8 cellular contexts compared by ENCODE assay signal in the genomic region with DNA sequence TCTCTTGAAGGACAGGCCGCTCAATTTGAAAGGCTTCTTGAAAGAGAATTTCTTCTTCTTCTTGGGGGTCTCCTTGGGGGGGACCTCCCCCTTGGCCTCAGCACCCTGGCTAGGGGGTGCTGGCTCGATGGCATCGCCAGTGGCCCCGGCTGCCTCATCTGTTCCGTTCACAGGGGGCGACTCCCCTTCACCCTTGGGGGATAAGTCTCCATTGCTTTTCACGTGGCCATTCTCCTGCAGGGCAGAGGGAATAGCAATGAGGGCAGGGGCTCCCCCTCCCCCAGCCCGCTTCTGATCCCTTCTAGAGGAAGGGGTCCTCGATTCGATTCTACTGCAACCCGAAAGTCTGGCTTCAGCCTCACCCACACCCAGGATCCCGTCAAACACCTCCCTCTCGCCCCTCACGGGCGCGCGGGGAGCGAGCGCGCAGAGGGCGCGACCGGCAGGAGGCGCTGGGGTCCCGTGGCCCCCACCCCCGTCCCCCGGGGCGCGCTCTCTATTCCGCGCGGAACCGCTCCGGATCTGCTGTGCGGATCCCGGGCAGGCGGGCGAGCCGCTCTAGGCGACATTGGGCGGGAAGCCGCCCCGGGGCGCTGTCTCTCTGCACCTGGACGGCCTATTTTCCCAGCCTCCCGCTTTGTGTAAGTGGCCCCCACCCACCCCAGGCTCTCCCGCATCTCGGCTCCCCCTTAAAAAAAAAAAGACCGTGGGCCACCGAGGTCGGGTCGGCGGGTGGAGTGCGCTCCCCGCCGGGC. TPM values are rescaled to one million over a fixed set of nuclear protein-coding genes. Genes with fewer than 3 reads are reported as not detected.
DNase-seq lines count a peak whose midpoint lies in the region; ATAC-seq and TF ChIP-seq lines count a peak whose summit lies in the region.

No MANE protein-coding gene starts in this region.

- peaks cover 34 to 48% (median 43%) of the 10 kb centered on the region in 3 donors for H3K4me1 Mint-ChIP-seq in IgD-negative memory B cell

- no peaks in the 10 kb centered on the region for H3K36me3 Mint-ChIP-seq in IgD-negative memory B cell

- peaks cover 51% of the 10 kb centered on the region for H3K36me3 ChIP-seq in WERI-Rb-1

- peak overlapping the region; percentile 87 to 93 (median 91) for H3K4me3 Mint-ChIP-seq in IgD-negative memory B cell

- H3K9me3 ChIP-seq in WERI-Rb-1 (ENCODE audit: severe bottlenecking) = no peaks in the 10 kb centered on the region

- H3K4me3 ChIP-seq in WERI-Rb-1 (ENCODE audit: low read depth, low read length) = peak overlapping the region; percentile 67

- H3K27ac Mint-ChIP-seq in IgD-negative memory B cell = peak overlapping the region; percentile 70 to 89 (median 87)

- no peaks in the 10 kb centered on the region for H3K27me3 ChIP-seq in WERI-Rb-1 (ENCODE audit: insufficient read depth, low read depth, severe bottlenecking)

- H3K27ac ChIP-seq in WERI-Rb-1 = peak overlapping the region; percentile 93
- peak overlapping the region; percentile 55 for H3K27ac ChIP-seq in caudate nucleus (ENCODE audit: low read depth, low read length)

- no peaks in the 10 kb centered on the region for H3K9me3 Mint-ChIP-seq in IgD-negative memory B cell

- TF ChIP-seq CTCF in WERI-Rb-1 (IDR thresholded peaks at IDR 0.05; ENCODE audit: low read depth, low read length) = peak; percentile 91

- no peak for ATAC-seq in HG02885 (IDR thresholded peaks at IDR 0.05; ENCODE audit: poor library complexity, unreplicated experiment)

- H3K27me3 Mint-ChIP-seq in IgD-negative memory B cell = peaks cover 1% of the 10 kb centered on the region

- DNase-seq in NCI-H1417 (lab: John Stamatoyannopoulos, UW) = peak; percentile 64 to 69 (median 64)
- no peak for DNase-seq in NCI-H1417 treated with DMSO at 0.1 percent for 48 hours (lab: John Stamatoyannopoulos, UW)
- peak; percentile 63 for DNase-seq in WERI-Rb-1
- DNase-seq in caudate nucleus (lab: John Stamatoyannopoulos, UW) = peak in 32 of 61 donors; percentile 12 to 62 (median 29)
- DNase-seq in left kidney (ENCODE audit: low read depth, low spot score) = peak; percentile 82
- peak; percentile 52 for DNase-seq in stimulated activated CD4-positive, alpha-beta T cell treated with anti-CD3 and anti-CD28 coated beads, Interleukin-4, amount 100 ng/mL, for 24 hours

RNA-seq across cellular contexts. Expression of a gene that starts 1.0 kb away (rescaled TPM):
- 219 TPM for polyA plus RNA-seq in IgD-negative memory B cell

RNA-seq across cellular contexts. Expression of a gene that starts 27.2 kb away (rescaled TPM):
- 1.7 TPM for polyA plus RNA-seq in IgD-negative memory B cell

RNA-seq across cellular contexts. Expression of a gene that starts 27.3 kb away (rescaled TPM):
- polyA plus RNA-seq in IgD-negative memory B cell = not detected

RNA-seq across cellular contexts. Expression of a gene that starts 43.2 kb away (rescaled TPM):
- 183 TPM for polyA plus RNA-seq in IgD-negative memory B cell

RNA-seq across cellular contexts. Expression of a gene that starts 59.2 kb away (rescaled TPM):
- polyA plus RNA-seq in IgD-negative memory B cell = 41.0 TPM
